21 cellular contexts compared by ENCODE assay signal in genomic region chr11:134482128-134482527, GRCh38.
"Had no signal": no experiment of that assay in that cellular context is flagged by ENCODE, and none has a peak within 500 bp of the region (broad histone marks: within the 10 kb centered on the region; RNA-seq: fewer than 3 reads in every experiment).

No MANE protein-coding gene starts in this region.

- H3K27ac ChIP-seq: left ventricle myocardium inferior, pancreas, psoas muscle, right atrium auricular region, right lobe of liver, tibial nerve, vagina had no signal

- H3K27me3 ChIP-seq: pancreas, right atrium auricular region, right lobe of liver, tibial nerve, vagina had no signal

- H3K9me3 ChIP-seq: left ventricle myocardium inferior, pancreas, psoas muscle, right atrium auricular region, right lobe of liver, tibial nerve, vagina had no signal

- H3K36me3 ChIP-seq: left ventricle myocardium inferior, pancreas, right atrium auricular region, tibial nerve, vagina had no signal

- H3K4me1 ChIP-seq: left ventricle myocardium inferior, pancreas, psoas muscle, right atrium auricular region, tibial nerve, vagina had no signal

- ATAC-seq: natural killer cell; pancreas; psoas muscle; right lobe of liver; stimulated activated memory B cell treated with anti-CD40 and anti-IgM and Interleukin-4, amounts not matched to agents 10 μg/mL and 1 μg/mL and 100 μg/mL, for 72 hours; stimulated activated naive CD8-positive, alpha-beta T cell treated with anti-CD3 and anti-CD28 coated beads, Interleukin-15, amount 100 ng/mL, for 72 hours had no signal

- H3K4me3 ChIP-seq: left ventricle myocardium inferior, lung, pancreas, psoas muscle, right atrium auricular region, right lobe of liver, smooth muscle cell, tibial nerve, vagina had no signal

- DNase-seq: hippocampal formation; left ventricle myocardium inferior; mesendoderm; naive B cell; natural killer cell; pancreas; psoas muscle; right lobe of liver; stimulated activated CD4-positive, alpha-beta T cell treated with anti-CD3 and anti-CD28 coated beads, Interleukin-1b, Interleukin-23, amount 100 ng/mL, for 48 hours; stimulated activated CD4-positive, alpha-beta T cell treated with anti-CD3 and anti-CD28 coated beads, Interleukin-2, amount 100 ng/mL, for 48 hours; stimulated activated CD4-positive, alpha-beta T cell treated with anti-CD3 and anti-CD28 coated beads, Interleukin-4, amount 100 ng/mL, for 4 hours; stimulated activated CD8-positive, alpha-beta memory T cell treated with anti-CD3 and anti-CD28 coated beads, Interleukin-4, amount 100 ng/mL, for 48 hours; stimulated activated naive CD4-positive, alpha-beta T cell treated with Interleukin-2 at 50 U/mL for 16 hours; stimulated activated naive CD8-positive, alpha-beta T cell treated with anti-CD3 and anti-CD28 coated beads, Interleukin-15, amount 100 ng/mL, for 72 hours; substantia nigra had no signal
